7 cellular contexts compared by ENCODE assay signal in the genomic region with DNA sequence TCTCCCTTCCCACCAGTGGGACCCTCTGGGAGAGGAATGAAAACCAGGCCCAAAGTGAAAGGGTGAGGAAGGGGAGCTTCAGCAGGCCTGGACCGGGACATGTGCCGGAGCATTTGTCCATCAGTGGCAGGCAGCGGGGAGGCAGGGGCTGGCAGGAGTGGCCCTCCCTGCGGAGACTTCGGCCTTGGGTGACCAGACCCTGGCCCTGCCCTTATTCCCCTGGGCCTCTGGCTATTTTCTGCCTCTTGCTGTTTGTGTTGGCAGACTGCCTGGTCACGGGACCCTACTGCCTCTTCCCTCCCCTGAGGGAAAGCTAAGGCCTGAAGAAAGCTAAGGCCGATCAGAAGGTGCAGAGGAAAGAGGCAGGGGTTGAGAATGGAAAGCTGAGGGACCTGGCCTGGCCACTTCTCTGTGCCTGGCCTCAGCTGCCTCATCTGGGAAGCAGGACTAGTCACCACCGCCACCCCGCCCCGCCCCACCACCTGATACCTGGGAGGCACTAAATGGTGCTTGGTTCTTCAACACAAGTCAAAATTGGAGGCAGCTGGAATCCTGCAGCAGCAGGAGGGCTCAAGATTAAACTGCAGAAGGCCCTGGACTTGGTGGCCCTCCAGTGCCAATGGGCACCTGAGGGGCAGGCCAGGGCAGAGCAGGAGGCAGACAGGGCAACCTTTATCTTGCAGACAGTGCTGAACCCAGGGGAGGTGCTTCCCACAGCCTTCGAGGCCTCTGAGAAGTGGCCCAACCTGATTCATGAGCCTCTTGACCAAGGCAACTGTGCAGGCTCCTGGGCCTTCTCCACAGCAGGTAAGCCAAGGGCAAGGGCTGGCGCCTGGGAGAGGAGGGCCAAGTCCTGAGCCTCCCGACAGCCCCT. TPM values are rescaled to one million over a fixed set of nuclear protein-coding genes. Genes with fewer than 3 reads are reported as not detected.
A peak's percentile ranks its signal among the peaks of the same experiment; 100 is the strongest.
DNase-seq lines count a peak whose midpoint lies in the region; ATAC-seq, FAIRE-seq and TF ChIP-seq lines count a peak whose summit lies in the region.

No MANE protein-coding gene starts in this region.

- H3K4me1 ChIP-seq in HepG2 (ENCODE audit: insufficient read depth, low read length): peaks cover 48% of the 10 kb centered on the region
- H3K4me1 ChIP-seq in upper lobe of left lung: peaks cover 64 to 70% (median 68%) of the 10 kb centered on the region in 4 donors

- H3K4me3 ChIP-seq in HepG2 (replicated peaks in 1 of 3; ENCODE audit: insufficient read depth in 1 of 3, low read depth in 2 of 3, low read length in 3 of 3) (no peak overlapping the region), upper lobe of left lung (peak overlapping the region in 2 of 4 donors; percentile 8 to 21)

- H3K27me3 ChIP-seq in HepG2 (ENCODE audit: control insufficient read depth in 1 of 2, insufficient read depth in 2 of 2, low read length in 2 of 2) (no peaks in the 10 kb centered on the region), upper lobe of left lung (no peaks in the 10 kb centered on the region)

- H3K27ac Mint-ChIP-seq in chondrocyte (ENCODE audit: unreplicated experiment) (peak overlapping the region; percentile 84), natural killer cell (no peak overlapping the region)

- TF ChIP-seq POLR2A in HepG2 (IDR thresholded peaks at IDR 0.05; ENCODE audit: insufficient read depth in 1 of 2, low read depth in 2 of 2, low read length in 2 of 2) (no peak), upper lobe of left lung (IDR thresholded peaks at IDR 0.05) (peak in 1 of 4 donors; percentile 12)

- POLR2A ChIA-PET in HepG2 (lab: Yijun Ruan, JAX): interaction anchor here (0.8 to 2.4 kb wide), 4 partner anchors 9 to 59 kb away, joined by 3 to 22 read pairs (median 4); a partner anchor contains a TSS

- no peaks in the 10 kb centered on the region for H3K9me3 ChIP-seq in HepG2 (ENCODE audit: low read length)
- H3K9me3 ChIP-seq in upper lobe of left lung: no peaks in the 10 kb centered on the region

- no peak overlapping the region for H3K27ac ChIP-seq in HepG2 (ENCODE audit: extremely low read length, insufficient read depth, low read length)
- peak overlapping the region; percentile 21 to 85 (median 79) for H3K27ac ChIP-seq in upper lobe of left lung

- peak; percentile 66 for FAIRE-seq in HepG2 (lab: Jason Lieb, UNC)

- peak overlapping the region; percentile 1; the same call in 1 of the 2 replicates for H3K4me2 ChIP-seq in HepG2 (ENCODE audit: low read depth, low read length)

- H3K36me3 ChIP-seq in HepG2 (replicated peaks in 1 of 2; ENCODE audit: control insufficient read depth in 1 of 2, insufficient read depth in 2 of 2, low read length in 2 of 2): peaks cover 7 to 22% of the 10 kb centered on the region in 2 experiments; a peak in 4 of 5 replicates
- H3K36me3 ChIP-seq in upper lobe of left lung: peaks cover 0 to 50% (median 13%) of the 10 kb centered on the region in 4 donors

- intact Hi-C loops in HepG2 (cut with micrococcal nuclease; ENCODE audit: unreplicated experiment): no loop called here
- intact Hi-C loops in natural killer cell (cut with micrococcal nuclease): no loop called here

- no TSS peak for BruUV-seq in HepG2 (replicated peaks; lab: Mats Ljungman, UMichigan)

- H3K9ac ChIP-seq in HepG2 (ENCODE audit: insufficient read depth, low read depth, low read length): no peak overlapping the region; the same call in 1 of the 2 replicates

- TF ChIP-seq EP300 in HepG2 (IDR thresholded peaks at IDR 0.05; ENCODE audit: low read depth in 2 of 2, low read length in 2 of 2): peak in 1 of 2 experiments; percentile 42; a peak in 1 of 4 replicates
- TF ChIP-seq EP300 in HepG2 (CRISPR knock-in tag; IDR thresholded peaks at IDR 0.05; ENCODE audit: borderline replicate concordance): no peak
- TF ChIP-seq EP300 in upper lobe of left lung (IDR thresholded peaks at IDR 0.05): peak in 2 of 4 donors; percentile 8 to 37

- H3K4me1 Mint-ChIP-seq in chondrocyte (ENCODE audit: low read depth) (peaks cover 26% of the 10 kb centered on the region), natural killer cell (no peaks in the 10 kb centered on the region)

- CTCF ChIA-PET in HepG2 (lab: Yijun Ruan, JAX; ENCODE audit: low intra/inter-chr PET ratio, low total read pairs): no interaction called here

- H3K4me3 Mint-ChIP-seq in chondrocyte (ENCODE audit: unreplicated experiment): peak overlapping the region; percentile 33
- H3K4me3 Mint-ChIP-seq in natural killer cell: no peak overlapping the region

- H2AFZ ChIP-seq in HepG2 (ENCODE audit: low read length): no peak overlapping the region

- H3K27me3 Mint-ChIP-seq in chondrocyte (ENCODE audit: low read depth) (no peaks in the 10 kb centered on the region), natural killer cell (ENCODE audit: low read depth in 2 of 2) (peaks cover 0 to 15% of the 10 kb centered on the region in 2 donors)

- 54% methylated on average over 5 of the region's 13 CpGs for WGBS in HepG2 (ENCODE audit: low lambda C conversion rate)
- 39 to 56% methylated on average over 9 to 13 of the region's 13 CpGs for WGBS in upper lobe of left lung, 2 donors

- peaks cover under 1% of the 10 kb centered on the region for H3K79me2 ChIP-seq in HepG2 (ENCODE audit: insufficient read depth, low read length)

- no peak for TF ChIP-seq RAD21 in HepG2 (CRISPR knock-in tag; IDR thresholded peaks at IDR 0.05)

- in situ Hi-C loops in HepG2 (cut with HindIII; ENCODE audit: extremely low pct_ligation_motif_present, low pct_unique_long_range_greater_than_20kb): no loop called here

- TF ChIP-seq CTCF in chondrocyte (IDR thresholded peaks at IDR 0.05) (no peak), HepG2 (CRISPR knock-in tag; IDR thresholded peaks at IDR 0.05) (no peak), upper lobe of left lung (IDR thresholded peaks at IDR 0.05) (no peak), natural killer cell (IDR thresholded peaks at IDR 0.05) (no peak)

- H4K20me1 ChIP-seq in HepG2 (ENCODE audit: insufficient read depth, low read length): 0 out of 2 replicates have a peak, but pooled peaks cover 2% of the 10 kb centered on the region

- DNase-seq in NCI-H2029 treated with DMSO at 0.1 percent for 48 hours (lab: John Stamatoyannopoulos, UW) (peak; percentile 19), chondrocyte (ENCODE audit: low spot score) (no peak), HepG2 (ENCODE audit: low spot score) (peak; percentile 80), upper lobe of left lung (peak; percentile 79 to 85), natural killer cell (no peak)
- DNase-seq in activated CD4-positive, alpha-beta T cell treated with anti-CD3 and anti-CD28 coated beads for 1 hour: no peak

- H3K36me3 Mint-ChIP-seq in chondrocyte (ENCODE audit: low read depth) (peaks cover 5% of the 10 kb centered on the region), natural killer cell (no peaks in the 10 kb centered on the region)

- no peaks in the 10 kb centered on the region for H3K9me3 Mint-ChIP-seq in chondrocyte (ENCODE audit: low read depth)
- H3K9me3 Mint-ChIP-seq in natural killer cell: no peaks in the 10 kb centered on the region

- ATAC-seq in HepG2 (peak; percentile 80), upper lobe of left lung (ENCODE audit: low FRiP score in 2 of 2) (peak in 1 of 2 donors; percentile 44), natural killer cell (no peak), GM19397 (IDR thresholded peaks at IDR 0.05; ENCODE audit: unreplicated experiment) (no peak)

RNA-seq across cellular contexts. Expression of a gene that starts 7.9 kb away (rescaled TPM):
- total RNA-seq in chondrocyte (4.7 to 154 TPM (median 147 TPM) in 3 replicates), HepG2 (2016; rRNA removed; fragmentation: Illumina TruSeq; extraction: Trizol) (10.5 and 24.7 TPM in 2 replicates), upper lobe of left lung (100 to 1,000 TPM in 3 of 6 donors, 10 to 100 TPM in 3; 71.3 to 191 (median 120) TPM), natural killer cell (not detected)
- total RNA-seq in HepG2 (2016; cell fraction: cytosol; rRNA removed; fragmentation: Illumina TruSeq; extraction: Trizol; ENCODE audit: low read depth): 13.7 and 15.2 TPM in 2 replicates
- 9.6 and 28.4 TPM in 2 replicates for total RNA-seq in HepG2 (2016; cell fraction: insoluble cytoplasmic fraction; rRNA removed; fragmentation: Illumina TruSeq; extraction: Trizol)
- total RNA-seq in HepG2 (2016; cell fraction: membrane; rRNA removed; fragmentation: Illumina TruSeq; extraction: Trizol): 21.8 and 22.0 TPM in 2 replicates
- 24.5 and 28.2 TPM in 2 replicates for total RNA-seq in HepG2 (2016; cell fraction: nucleus; rRNA removed; fragmentation: Illumina TruSeq; extraction: Trizol)
- polyA plus RNA-seq in HepG2 (2011; rRNA removed): 76.8 and 139 TPM in 2 replicates
- 62.4 and 79.7 TPM in 2 replicates for polyA plus RNA-seq in HepG2 (2011; cell fraction: cytosol; rRNA removed)
- 185 and 206 TPM in 2 replicates for polyA plus RNA-seq in HepG2 (2011; cell fraction: nucleus; rRNA removed)
- polyA plus RNA-seq in HepG2 (2012): 42.8 and 47.0 TPM in 2 replicates
- 5.5 and 6.8 TPM in 2 replicates for polyA plus RNA-seq in HepG2 (2016; cell fraction: cytosol; fragmentation: Illumina TruSeq; extraction: Trizol; ENCODE audit: low read depth)
- 8.8 and 11.1 TPM in 2 replicates for polyA plus RNA-seq in HepG2 (2016; cell fraction: insoluble cytoplasmic fraction; fragmentation: Illumina TruSeq; extraction: Trizol; ENCODE audit: low read depth)
- polyA plus RNA-seq in HepG2 (2016; cell fraction: membrane; fragmentation: Illumina TruSeq; extraction: Trizol; ENCODE audit: low read depth): 10.6 and 11.6 TPM in 2 replicates
- 48.2 and 51.2 TPM in 2 replicates for polyA plus RNA-seq in HepG2 (2016; cell fraction: nucleus; fragmentation: Illumina TruSeq; extraction: Trizol; ENCODE audit: insufficient read depth, low read depth)
- 13.3 and 101 TPM in 2 replicates for polyA minus RNA-seq in HepG2 (2011; rRNA and poly(A)+ RNA removed; ENCODE audit: low replicate concordance)
- polyA minus RNA-seq in HepG2 (2011; cell fraction: cytosol; rRNA and poly(A)+ RNA removed): 27.7 and 32.7 TPM in 2 replicates
- polyA minus RNA-seq in HepG2 (2011; cell fraction: nucleus; rRNA and poly(A)+ RNA removed): 24.6 and 37.8 TPM in 2 replicates

RNA-seq across cellular contexts. Expression of a gene that starts 33.3 kb away (rescaled TPM):
- 0.21 to 0.45 TPM in 2 of 3 replicates, not detected in the other for total RNA-seq in chondrocyte
- not detected in 2 replicates for total RNA-seq in HepG2 (2016; rRNA removed; fragmentation: Illumina TruSeq; extraction: Trizol)
- not detected in 2 replicates for total RNA-seq in HepG2 (2016; cell fraction: cytosol; rRNA removed; fragmentation: Illumina TruSeq; extraction: Trizol; ENCODE audit: low read depth)
- not detected in 2 replicates for total RNA-seq in HepG2 (2016; cell fraction: insoluble cytoplasmic fraction; rRNA removed; fragmentation: Illumina TruSeq; extraction: Trizol)
- total RNA-seq in HepG2 (2016; cell fraction: membrane; rRNA removed; fragmentation: Illumina TruSeq; extraction: Trizol): not detected in 2 replicates
- not detected in 2 replicates for total RNA-seq in HepG2 (2016; cell fraction: nucleus; rRNA removed; fragmentation: Illumina TruSeq; extraction: Trizol)
- 0.05 TPM in 1 of 2 replicates, not detected in the other for polyA plus RNA-seq in HepG2 (2011; rRNA removed)
- polyA plus RNA-seq in HepG2 (2011; cell fraction: cytosol; rRNA removed): 0.03 TPM in 1 of 2 replicates, not detected in the other
- polyA plus RNA-seq in HepG2 (2011; cell fraction: nucleus; rRNA removed): 0.13 and 0.23 TPM in 2 replicates
- 0.07 TPM in 1 of 2 replicates, not detected in the other for polyA plus RNA-seq in HepG2 (2012)
- polyA plus RNA-seq in HepG2 (2016; cell fraction: cytosol; fragmentation: Illumina TruSeq; extraction: Trizol; ENCODE audit: low read depth): not detected in 2 replicates
- polyA plus RNA-seq in HepG2 (2016; cell fraction: insoluble cytoplasmic fraction; fragmentation: Illumina TruSeq; extraction: Trizol; ENCODE audit: low read depth): not detected in 2 replicates
- polyA plus RNA-seq in HepG2 (2016; cell fraction: membrane; fragmentation: Illumina TruSeq; extraction: Trizol; ENCODE audit: low read depth): not detected in 2 replicates
- not detected in 2 replicates for polyA plus RNA-seq in HepG2 (2016; cell fraction: nucleus; fragmentation: Illumina TruSeq; extraction: Trizol; ENCODE audit: insufficient read depth, low read depth)
- not detected in 2 replicates for polyA minus RNA-seq in HepG2 (2011; rRNA and poly(A)+ RNA removed; ENCODE audit: low replicate concordance)
- not detected in 2 replicates for polyA minus RNA-seq in HepG2 (2011; cell fraction: cytosol; rRNA and poly(A)+ RNA removed)
- polyA minus RNA-seq in HepG2 (2011; cell fraction: nucleus; rRNA and poly(A)+ RNA removed): not detected in 2 replicates
- 1 to 10 TPM in 1 of 6 donors, not detected in 5; 2.1 TPM for total RNA-seq in upper lobe of left lung
- not detected for total RNA-seq in natural killer cell

Comparison
In these comparisons a context has a peak if more than half of its experiments do, and no peak if none do; other contexts are left out.
1. DNase-seq: peak in NCI-H2029 treated with DMSO at 0.1 percent for 48 hours (single experiment), HepG2 (single experiment) and upper lobe of left lung (2 of 2); none in chondrocyte (single experiment), natural killer cell (single experiment) and activated CD4-positive, alpha-beta T cell treated with anti-CD3 and anti-CD28 coated beads for 1 hour (single experiment).